ENCODE assay signal across 16 cellular contexts in genomic region chr10:37794305-37794976, GRCh38.
DNase-seq lines count a peak whose midpoint lies in the region; ATAC-seq, FAIRE-seq and TF ChIP-seq lines count a peak whose summit lies in the region.
"Had no signal": no experiment of that assay in that cellular context is flagged by ENCODE, and none has a peak within 500 bp of the region (broad histone marks: within the 10 kb centered on the region; RNA-seq: fewer than 3 reads in every experiment).

No MANE protein-coding gene starts in this region.

- in situ Hi-C loops in HepG2 (cut with HindIII; ENCODE audit: extremely low pct_ligation_motif_present, low pct_unique_long_range_greater_than_20kb) = no loop called here

- peaks cover 27% of the 10 kb centered on the region for H3K9me3 Mint-ChIP-seq in activated T-helper 17 cell treated with anti-CD3 and anti-CD28 coated beads, Interleukin-2, amount 50 U/mL, for 72 hours
- peaks cover 25% of the 10 kb centered on the region for H3K9me3 Mint-ChIP-seq in stimulated activated effector memory CD8-positive, alpha-beta T cell treated with anti-CD3 and anti-CD28 coated beads, Interleukin-12 subunit alpha, Interleukin-12 subunit beta, amount 100 ng/mL, for 72 hours

- no peaks in the 10 kb centered on the region for H4K20me1 ChIP-seq in HepG2 (ENCODE audit: insufficient read depth, low read length)

- H3K36me3 Mint-ChIP-seq in activated T-helper 17 cell treated with anti-CD3 and anti-CD28 coated beads, Interleukin-2, amount 50 U/mL, for 72 hours (ENCODE audit: low read depth) = no peaks in the 10 kb centered on the region
- no peaks in the 10 kb centered on the region for H3K36me3 Mint-ChIP-seq in stimulated activated effector memory CD8-positive, alpha-beta T cell treated with anti-CD3 and anti-CD28 coated beads, Interleukin-12 subunit alpha, Interleukin-12 subunit beta, amount 100 ng/mL, for 72 hours

- FAIRE-seq in HepG2 (lab: Jason Lieb, UNC) (no peak), HTR-8/SVneo (lab: Jason Lieb, UNC) (peak; percentile 16)
- FAIRE-seq: D721Med, GM12892 had no signal

- intact Hi-C loops in HepG2 (cut with micrococcal nuclease; ENCODE audit: unreplicated experiment) = no loop called here
- intact Hi-C loops in right lobe of liver (cut with DNase I) = no loop called here

- H3K4me3 ChIP-seq in HepG2 (replicated peaks in 1 of 3; ENCODE audit: insufficient read depth in 1 of 3, low read depth in 2 of 3, low read length in 3 of 3) (no peak overlapping the region), right lobe of liver (no peak overlapping the region)
- H3K4me3 ChIP-seq: HAP-1 had no signal

- TF ChIP-seq EP300 in HepG2 (IDR thresholded peaks at IDR 0.05; ENCODE audit: low read depth in 2 of 2, low read length in 2 of 2) (no peak), HepG2 (CRISPR knock-in tag; IDR thresholded peaks at IDR 0.05; ENCODE audit: borderline replicate concordance) (no peak)

- H3K27ac Mint-ChIP-seq in activated T-helper 17 cell treated with anti-CD3 and anti-CD28 coated beads, Interleukin-2, amount 50 U/mL, for 72 hours = no peak overlapping the region
- no peak overlapping the region for H3K27ac Mint-ChIP-seq in stimulated activated effector memory CD8-positive, alpha-beta T cell treated with anti-CD3 and anti-CD28 coated beads, Interleukin-12 subunit alpha, Interleukin-12 subunit beta, amount 100 ng/mL, for 72 hours
- H3K27ac Mint-ChIP-seq: CD4-positive, alpha-beta T cell had no signal

- no peaks in the 10 kb centered on the region for H3K4me1 Mint-ChIP-seq in activated T-helper 17 cell treated with anti-CD3 and anti-CD28 coated beads, Interleukin-2, amount 50 U/mL, for 72 hours
- H3K4me1 Mint-ChIP-seq in stimulated activated effector memory CD8-positive, alpha-beta T cell treated with anti-CD3 and anti-CD28 coated beads, Interleukin-12 subunit alpha, Interleukin-12 subunit beta, amount 100 ng/mL, for 72 hours = no peaks in the 10 kb centered on the region

- peak; percentile 6 for DNase-seq in HepG2 (ENCODE audit: low spot score)
- DNase-seq in right lobe of liver = no peak
- DNase-seq in HTR-8/SVneo (ENCODE audit: insufficient read length, low spot score) = no peak
- no peak for DNase-seq in stimulated activated effector memory CD8-positive, alpha-beta T cell treated with anti-CD3 and anti-CD28 coated beads, Interleukin-12 subunit alpha, Interleukin-12 subunit beta, amount 100 ng/mL, for 72 hours (ENCODE audit: low spot score in 2 of 2)
- no peak for DNase-seq in pons (ENCODE audit: low spot score)
- DNase-seq: AML-193; Caco-2; CD4-positive, alpha-beta T cell; GDM1 had no signal

- no peak overlapping the region for H3K4me2 ChIP-seq in HepG2 (ENCODE audit: low read depth, low read length)

- CTCF ChIA-PET in HepG2 (lab: Yijun Ruan, JAX; ENCODE audit: low intra/inter-chr PET ratio, low total read pairs) = no interaction called here

- H3K27me3 Mint-ChIP-seq in activated T-helper 17 cell treated with anti-CD3 and anti-CD28 coated beads, Interleukin-2, amount 50 U/mL, for 72 hours = no peaks in the 10 kb centered on the region
- H3K27me3 Mint-ChIP-seq: CD4-positive, alpha-beta T cell had no signal

- no TSS peak for BruUV-seq in HepG2 (replicated peaks; lab: Mats Ljungman, UMichigan)

- H3K9me3 ChIP-seq in HepG2 (ENCODE audit: low read length) (peaks cover 12% of the 10 kb centered on the region; the same call in 1 of the 2 replicates), right lobe of liver (peaks cover 0 to 28% (median 5%) of the 10 kb centered on the region in 4 donors)
- H3K9me3 ChIP-seq: HAP-1 had no signal

- no peaks in the 10 kb centered on the region for H3K27me3 ChIP-seq in HepG2 (ENCODE audit: control insufficient read depth in 1 of 2, insufficient read depth in 2 of 2, low read length in 2 of 2)
- H3K27me3 ChIP-seq in right lobe of liver = no peaks in the 10 kb centered on the region

- H3K4me1 ChIP-seq in HepG2 (ENCODE audit: insufficient read depth, low read length) (peaks cover 11% of the 10 kb centered on the region), right lobe of liver (no peaks in the 10 kb centered on the region)
- H3K4me1 ChIP-seq: HAP-1 had no signal

- no peaks in the 10 kb centered on the region for H3K79me2 ChIP-seq in HepG2 (ENCODE audit: insufficient read depth, low read length)

- no peak for TF ChIP-seq POLR2A in HepG2 (IDR thresholded peaks at IDR 0.05; ENCODE audit: insufficient read depth in 1 of 2, low read depth in 2 of 2, low read length in 2 of 2)
- TF ChIP-seq POLR2A in right lobe of liver (IDR thresholded peaks at IDR 0.05) = no peak

- WGBS in HepG2 (ENCODE audit: low lambda C conversion rate) = 92% methylated on average over 2 of the region's 2 CpGs
- WGBS in right lobe of liver (ENCODE audit: insufficient coverage, low coverage, low lambda C conversion rate, missing lambda C conversion rate) = 87% methylated on average over 2 of the region's 2 CpGs

- no peak for TF ChIP-seq CTCF in HepG2 (CRISPR knock-in tag; IDR thresholded peaks at IDR 0.05)
- no peak for TF ChIP-seq CTCF in right lobe of liver (IDR thresholded peaks at IDR 0.05)

- H3K4me3 Mint-ChIP-seq in activated T-helper 17 cell treated with anti-CD3 and anti-CD28 coated beads, Interleukin-2, amount 50 U/mL, for 72 hours = no peak overlapping the region
- no peak overlapping the region for H3K4me3 Mint-ChIP-seq in stimulated activated effector memory CD8-positive, alpha-beta T cell treated with anti-CD3 and anti-CD28 coated beads, Interleukin-12 subunit alpha, Interleukin-12 subunit beta, amount 100 ng/mL, for 72 hours
- H3K4me3 Mint-ChIP-seq: CD4-positive, alpha-beta T cell had no signal

- ATAC-seq in HepG2 (no peak), right lobe of liver (no peak), GM19023 (IDR thresholded peaks at IDR 0.05; ENCODE audit: unreplicated experiment) (no peak), HG03280 (IDR thresholded peaks at IDR 0.05; ENCODE audit: unreplicated experiment) (no peak)
- peak; percentile 85 for ATAC-seq in activated T-helper 17 cell treated with anti-CD3 and anti-CD28 coated beads, Interleukin-2, amount 50 U/mL, for 72 hours (replicated peaks)
- peak; percentile 67 for ATAC-seq in stimulated activated effector memory CD8-positive, alpha-beta T cell treated with anti-CD3 and anti-CD28 coated beads, Interleukin-12 subunit alpha, Interleukin-12 subunit beta, amount 100 ng/mL, for 72 hours

- POLR2A ChIA-PET in HepG2 (lab: Yijun Ruan, JAX) = no interaction called here

- no peak overlapping the region for H2AFZ ChIP-seq in HepG2 (ENCODE audit: low read length)

- H3K36me3 ChIP-seq in HepG2 (replicated peaks in 1 of 2; ENCODE audit: control insufficient read depth in 1 of 2, insufficient read depth in 2 of 2, low read length in 2 of 2) (no peaks in the 10 kb centered on the region), right lobe of liver (no peaks in the 10 kb centered on the region)
- H3K36me3 ChIP-seq: HAP-1 had no signal

- no peak overlapping the region for H3K27ac ChIP-seq in HepG2 (ENCODE audit: extremely low read length, insufficient read depth, low read length)
- no peak overlapping the region for H3K27ac ChIP-seq in right lobe of liver
- H3K27ac ChIP-seq: C4-2B had no signal

- no peak overlapping the region for H3K9ac ChIP-seq in HepG2 (ENCODE audit: insufficient read depth, low read depth, low read length)

- no peak for TF ChIP-seq RAD21 in HepG2 (CRISPR knock-in tag; IDR thresholded peaks at IDR 0.05)

TF ChIP-seq in HepG2, 621 proteins besides CTCF, POLR2A, EP300 and RAD21:
- 0 out of 2 replicates have a peak, but pooled peaks have one; percentile 31 for TF ChIP-seq ZBTB43 (CRISPR knock-in tag; conservative IDR thresholded peaks at IDR 0.05)
- TF ChIP-seq MAFK (conservative IDR thresholded peaks at IDR 0.05 in 1 of 2, IDR thresholded peaks at IDR 0.05 in 1 of 2; ENCODE audit: low read length in 2 of 2) = peak; percentile 54 to 70
- peak; percentile 63 for TF ChIP-seq MAFF (IDR thresholded peaks at IDR 0.05; ENCODE audit: low read depth, low read length)
- TF ChIP-seq ZNF589 (CRISPR knock-in tag; conservative IDR thresholded peaks at IDR 0.05) = no peak

Comparison
In these comparisons a context has a peak if more than half of its experiments do, and no peak if none do; other contexts are left out.
1. ATAC-seq: peak in activated T-helper 17 cell treated with anti-CD3 and anti-CD28 coated beads, Interleukin-2, amount 50 U/mL, for 72 hours (single experiment) and stimulated activated effector memory CD8-positive, alpha-beta T cell treated with anti-CD3 and anti-CD28 coated beads, Interleukin-12 subunit alpha, Interleukin-12 subunit beta, amount 100 ng/mL, for 72 hours (single experiment); none in HepG2 (single experiment), right lobe of liver (0 of 4), GM19023 (single experiment) and HG03280 (single experiment).